Comparison of ENCODE assay signal across 24 cellular contexts in genomic region chr3:4138784-4139431, GRCh38.
"Had no signal": no experiment of that assay in that cellular context is flagged by ENCODE, and none has a peak within 500 bp of the region (broad histone marks: within the 10 kb centered on the region; RNA-seq: fewer than 3 reads in every experiment).

No MANE protein-coding gene starts in this region.

- DNase-seq: activated CD4-positive, alpha-beta memory T cell treated with anti-CD3 and anti-CD28 coated beads, Interleukin-2, amount 10 ng/mL, durations not matched to agents 7 days and 5 days; activated CD4-positive, alpha-beta T cell treated with anti-CD3 and anti-CD28 coated beads, Interleukin-2, amount 10 ng/mL, durations not matched to agents 24 days and 14 days; activated CD4-positive, CD25-positive, alpha-beta regulatory T cell treated with anti-CD3 and anti-CD28 coated beads, Interleukin-2, amount 50 U/mL, for 72 hours; activated CD8-positive, alpha-beta memory T cell treated with anti-CD3 and anti-CD28 coated beads, Interleukin-2, amount 50 U/mL, for 48 hours; activated gamma-delta T cell; activated naive CD4-positive, alpha-beta T cell treated with anti-CD3 and anti-CD28 coated beads, Interleukin-2, amount 10 ng/mL, durations not matched to agents 7 days and 5 days; activated naive CD8-positive, alpha-beta T cell treated with anti-CD3 and anti-CD28 coated beads, Interleukin-2, amount 10 ng/mL, durations not matched to agents 7 days and 5 days; activated T-cell treated with anti-CD3 and anti-CD28 coated beads, Interleukin-2, amount 50 U/mL, for 24 hours; effector memory CD8-positive, alpha-beta T cell; foreskin fibroblast; heart left ventricle; hypothalamus; immature natural killer cell; kidney; left colon; naive thymus-derived CD4-positive, alpha-beta T cell; ovary; stimulated activated CD4-positive, alpha-beta T cell treated with anti-CD3 and anti-CD28 coated beads, Interleukin-12 subunit alpha, Interleukin-12 subunit beta, amount 100 ng/mL, for 4 hours; stimulated activated CD4-positive, alpha-beta T cell treated with anti-CD3 and anti-CD28 coated beads, Interleukin-4, amount 100 ng/mL, for 1 hour; trophoblast cell; WERI-Rb-1 had no signal

- ATAC-seq: effector memory CD8-positive, alpha-beta T cell; esophagus mucosa; heart left ventricle; naive thymus-derived CD4-positive, alpha-beta T cell; sciatic nerve; stimulated activated effector memory CD8-positive, alpha-beta T cell treated with anti-CD3 and anti-CD28 coated beads, Interleukin-12 subunit alpha, Interleukin-12 subunit beta, amount 100 ng/mL, for 72 hours had no signal
